18 cellular contexts compared by ENCODE assay signal in the genomic region with DNA sequence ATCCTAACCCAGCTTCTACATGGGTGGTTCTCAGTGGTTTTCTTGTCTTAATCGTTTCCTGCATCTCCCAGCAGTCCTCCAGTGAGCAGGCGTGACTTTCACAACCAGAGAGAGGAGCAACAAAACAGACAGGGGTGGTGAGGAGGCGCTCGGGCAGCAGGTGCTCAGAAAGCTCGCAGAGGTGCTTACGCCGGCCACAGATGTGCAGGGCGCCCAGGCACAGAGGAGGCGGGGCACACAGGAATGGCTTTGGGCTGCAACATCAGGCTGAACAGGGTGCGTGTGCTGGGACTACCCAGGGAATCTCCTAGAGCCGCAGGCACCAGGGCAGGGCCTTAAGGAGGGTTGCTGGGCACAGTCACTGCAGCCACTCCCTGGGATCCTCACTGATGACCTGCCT. TPM values are rescaled to one million over a fixed set of nuclear protein-coding genes. Genes with fewer than 3 reads are reported as not detected.
DNase-seq lines count a peak whose midpoint lies in the region; ATAC-seq lines count a peak whose summit lies in the region.
"Had no signal": no experiment of that assay in that cellular context is flagged by ENCODE, and none has a peak within 500 bp of the region (broad histone marks: within the 10 kb centered on the region; RNA-seq: fewer than 3 reads in every experiment).

No MANE protein-coding gene starts in this region.

- peaks cover 25% of the 10 kb centered on the region for H3K36me3 Mint-ChIP-seq in CD4-positive, CD25-positive, alpha-beta regulatory T cell
- peaks cover 35% of the 10 kb centered on the region for H3K36me3 Mint-ChIP-seq in activated CD4-positive, alpha-beta memory T cell treated with anti-CD3 and anti-CD28 coated beads, Interleukin-2, amount 10 ng/mL, durations not matched to agents 7 days and 5 days (ENCODE audit: low read depth)
- H3K36me3 Mint-ChIP-seq: natural killer cell treated with Interleukin-12 subunit alpha and Interleukin-12 subunit beta and Interleukin-15 and Interleukin-18, amount 100 ng/mL, for 72 hours had no signal

- H3K4me1 ChIP-seq in CD4-positive, CD25-positive, alpha-beta regulatory T cell (ENCODE audit: control insufficient read depth, insufficient read depth, low read length, poor library complexity, severe bottlenecking), result peaks cover 4% of the 10 kb centered on the region

- H3K4me1 Mint-ChIP-seq in CD4-positive, CD25-positive, alpha-beta regulatory T cell, result peaks cover 0 to 15% (median 8%) of the 10 kb centered on the region in 4 donors
- H3K4me1 Mint-ChIP-seq in activated CD4-positive, alpha-beta memory T cell treated with anti-CD3 and anti-CD28 coated beads, Interleukin-2, amount 10 ng/mL, durations not matched to agents 7 days and 5 days, result peaks cover 20% of the 10 kb centered on the region

- no peaks in the 10 kb centered on the region for H3K27me3 ChIP-seq in CD4-positive, CD25-positive, alpha-beta regulatory T cell (ENCODE audit: control insufficient read depth, insufficient read depth, low read length)
- H3K27me3 ChIP-seq: hepatocyte had no signal

- peak overlapping the region in 2 of 3 donors; percentile 32 to 72 for H3K27ac Mint-ChIP-seq in CD4-positive, CD25-positive, alpha-beta regulatory T cell
- H3K27ac Mint-ChIP-seq in activated CD4-positive, alpha-beta memory T cell treated with anti-CD3 and anti-CD28 coated beads, Interleukin-2, amount 10 ng/mL, durations not matched to agents 7 days and 5 days, result peak overlapping the region; percentile 19
- H3K27ac Mint-ChIP-seq: natural killer cell treated with Interleukin-12 subunit alpha and Interleukin-12 subunit beta and Interleukin-15 and Interleukin-18, amount 100 ng/mL, for 72 hours had no signal

- H3K36me3 ChIP-seq in CD4-positive, CD25-positive, alpha-beta regulatory T cell (ENCODE audit: control insufficient read depth, insufficient read depth, low read length), result peaks cover 37% of the 10 kb centered on the region

- H3K27me3 Mint-ChIP-seq in CD4-positive, CD25-positive, alpha-beta regulatory T cell, result no peaks in the 10 kb centered on the region
- no peaks in the 10 kb centered on the region for H3K27me3 Mint-ChIP-seq in activated CD4-positive, alpha-beta memory T cell treated with anti-CD3 and anti-CD28 coated beads, Interleukin-2, amount 10 ng/mL, durations not matched to agents 7 days and 5 days
- H3K27me3 Mint-ChIP-seq: natural killer cell treated with Interleukin-12 subunit alpha and Interleukin-12 subunit beta and Interleukin-15 and Interleukin-18, amount 100 ng/mL, for 72 hours had no signal

- H3K4me3 Mint-ChIP-seq in CD4-positive, CD25-positive, alpha-beta regulatory T cell, result no peak overlapping the region
- H3K4me3 Mint-ChIP-seq in activated CD4-positive, alpha-beta memory T cell treated with anti-CD3 and anti-CD28 coated beads, Interleukin-2, amount 10 ng/mL, durations not matched to agents 7 days and 5 days, result no peak overlapping the region
- H3K4me3 Mint-ChIP-seq: natural killer cell treated with Interleukin-12 subunit alpha and Interleukin-12 subunit beta and Interleukin-15 and Interleukin-18, amount 100 ng/mL, for 72 hours had no signal

- CTCF ChIA-PET in activated CD4-positive, alpha-beta memory T cell treated with anti-CD3 and anti-CD28 coated beads, Interleukin-2, amount 10 ng/mL, durations not matched to agents 7 days and 5 days (lab: Charles Lee), result interaction anchor here (0.6 kb wide), 1 partner anchor 32 kb away, joined by 5 read pairs; no protein-coding TSS in a partner anchor

- peak in 1 of 2 donors; percentile 52 for ATAC-seq in CD4-positive, CD25-positive, alpha-beta regulatory T cell (ENCODE audit: low read depth in 2 of 2)
- no peak for ATAC-seq in HG03342 (IDR thresholded peaks at IDR 0.05; ENCODE audit: unreplicated experiment)
- no peak for ATAC-seq in HG03521 (IDR thresholded peaks at IDR 0.05; ENCODE audit: unreplicated experiment)
- ATAC-seq in GM19467 (IDR thresholded peaks at IDR 0.05; ENCODE audit: unreplicated experiment), result no peak
- ATAC-seq: K562 had no signal

- H3K27ac ChIP-seq in CD4-positive, CD25-positive, alpha-beta regulatory T cell (ENCODE audit: insufficient read depth, low read length, poor library complexity, severe bottlenecking), result no peak overlapping the region
- H3K27ac ChIP-seq: hepatocyte had no signal

- DNase-seq in CD4-positive, CD25-positive, alpha-beta regulatory T cell, result peak in 1 of 3 donors; percentile 46
- DNase-seq in COLO668 (lab: John Stamatoyannopoulos, UW; ENCODE audit: unreplicated experiment) (peak; percentile 76), NCI-H2029 treated with DMSO at 0.1 percent for 48 hours (lab: John Stamatoyannopoulos, UW) (peak; percentile 66), HK-2 (ENCODE audit: unreplicated experiment) (no peak)
- DNase-seq in activated CD4-positive, alpha-beta memory T cell treated with anti-CD3 and anti-CD28 coated beads, Interleukin-2, amount 10 ng/mL, durations not matched to agents 7 days and 5 days, result peak; percentile 30
- DNase-seq: DND-41; kidney; NCI-H1092; NCI-H526 treated with DMSO at 0.1 percent for 48 hours; posterior cingulate gyrus; stimulated activated CD4-positive, alpha-beta T cell treated with anti-CD3 and anti-CD28 coated beads, Interleukin-4, amount 100 ng/mL, for 4 hours; SW 1271 had no signal

- POLR2A ChIA-PET in activated CD4-positive, alpha-beta memory T cell treated with anti-CD3 and anti-CD28 coated beads, Interleukin-2, amount 10 ng/mL, durations not matched to agents 7 days and 5 days (lab: Charles Lee), result no interaction called here

- H3K9me3 ChIP-seq in CD4-positive, CD25-positive, alpha-beta regulatory T cell (ENCODE audit: control insufficient read depth in 2 of 2, low read length in 2 of 2), result no peaks in the 10 kb centered on the region

- H3K4me3 ChIP-seq in CD4-positive, CD25-positive, alpha-beta regulatory T cell (ENCODE audit: low read depth, low read length), result no peak overlapping the region
- H3K4me3 ChIP-seq: hepatocyte, K562 had no signal

- H3K9me3 Mint-ChIP-seq in CD4-positive, CD25-positive, alpha-beta regulatory T cell, result no peaks in the 10 kb centered on the region
- no peaks in the 10 kb centered on the region for H3K9me3 Mint-ChIP-seq in activated CD4-positive, alpha-beta memory T cell treated with anti-CD3 and anti-CD28 coated beads, Interleukin-2, amount 10 ng/mL, durations not matched to agents 7 days and 5 days
- H3K9me3 Mint-ChIP-seq: natural killer cell treated with Interleukin-12 subunit alpha and Interleukin-12 subunit beta and Interleukin-15 and Interleukin-18, amount 100 ng/mL, for 72 hours had no signal

RNA-seq across cellular contexts. Expression of a gene that starts 32.6 kb away (rescaled TPM):
- 104 TPM for total RNA-seq in CD4-positive, CD25-positive, alpha-beta regulatory T cell
- polyA plus RNA-seq in CD4-positive, CD25-positive, alpha-beta regulatory T cell, result 10 to 100 TPM; 17.0 to 23.0 (median 17.4) TPM
- 10 to 100 TPM; 82.1 to 84.9 TPM for total RNA-seq in activated CD4-positive, alpha-beta memory T cell treated with anti-CD3 and anti-CD28 coated beads, Interleukin-2, amount 10 ng/mL, durations not matched to agents 7 days and 5 days
